ENCODE assay signal across 23 cellular contexts in genomic region chr6:34343823-34344222, GRCh38. TPM values are rescaled to one million over a fixed set of nuclear protein-coding genes. Genes with fewer than 3 reads are reported as not detected.
DNase-seq lines count a peak whose midpoint lies in the region; ATAC-seq and TF ChIP-seq lines count a peak whose summit lies in the region.
"Had no signal": no experiment of that assay in that cellular context is flagged by ENCODE, and none has a peak within 500 bp of the region (broad histone marks: within the 10 kb centered on the region; RNA-seq: fewer than 3 reads in every experiment).

No MANE protein-coding gene starts in this region.

- no peak for TF ChIP-seq CTCF in HEK293 (tag by site-specific recombination; IDR thresholded peaks at IDR 0.05)

- H3K4me1 ChIP-seq in HEK293 (ENCODE audit: control insufficient read depth, insufficient read depth, low read length) = 0 out of 2 replicates have a peak, but pooled peaks cover 2% of the 10 kb centered on the region

- ATAC-seq in activated CD4-positive, CD25-positive, alpha-beta regulatory T cell treated with anti-CD3 and anti-CD28 coated beads, Interleukin-2, amount 50 U/mL, for 24 hours = peak; percentile 28 to 51
- ATAC-seq: GM23338, Panc1 had no signal

- H3K9me3 ChIP-seq in HEK293 (ENCODE audit: control insufficient read depth, insufficient read depth, low read depth, low read length) = no peaks in the 10 kb centered on the region
- H3K9me3 ChIP-seq: HAP-1 had no signal

- no peak for DNase-seq in activated CD4-positive, CD25-positive, alpha-beta regulatory T cell treated with anti-CD3 and anti-CD28 coated beads, Interleukin-2, amount 50 U/mL, for 72 hours
- DNase-seq in dermis blood vessel endothelial cell (peak; percentile 14), pulmonary artery endothelial cell (ENCODE audit: low read depth, low spot score) (peak; percentile 7), NCI-H1105 treated with DMSO at 0.1 percent for 48 hours (lab: John Stamatoyannopoulos, UW) (no peak), C1 segment of cervical spinal cord (lab: John Stamatoyannopoulos, UW) (no peak), SHP77 (lab: John Stamatoyannopoulos, UW) (no peak)
- DNase-seq: ACHN, AML-193, DMS53, GDM1, Karpas-422, NCI-H1694, NCI-H2081, NCI-H2171 treated with DMSO at 0.1 percent for 48 hours, NCI-H524 treated with DMSO at 0.1 percent for 48 hours, NCI-H82 had no signal

- POLR2A ChIA-PET in HEK293 (lab: Yijun Ruan, JAX) = interaction anchor here (0.7 kb wide), 1 partner anchor 1367 kb away, joined by 4 read pairs; no protein-coding TSS in a partner anchor

- no peaks in the 10 kb centered on the region for H3K36me3 ChIP-seq in HEK293 (ENCODE audit: control insufficient read depth in 2 of 2, insufficient read depth in 1 of 2, low read length in 2 of 2)

- H3K4me3 ChIP-seq in HEK293 (ENCODE audit: low read depth, low read length) = no peak overlapping the region
- H3K4me3 ChIP-seq: GM23338, HAP-1 had no signal

- no peak overlapping the region for H3K27ac ChIP-seq in HEK293 (ENCODE audit: extremely low read depth, low read depth, low read length)
- H3K27ac ChIP-seq: 22Rv1, C4-2B had no signal

- CTCF ChIA-PET in HEK293 (lab: Yijun Ruan, JAX) = interaction anchor here (1.5 to 1.6 kb wide), 2 partner anchors 31 to 95 kb away, joined by 7 to 9 read pairs; partner anchors contain the start of gene SMIM29

TF ChIP-seq in HEK293, 187 proteins besides CTCF, POLR2A, EP300 and RAD21:
- TF ChIP-seq ZNF24 (tag by site-specific recombination; IDR thresholded peaks at IDR 0.05) = no peak
- peak; percentile 83 for TF ChIP-seq ZNF664 (tag by site-specific recombination; IDR thresholded peaks at IDR 0.05)

RNA-seq across cellular contexts. Expression of gene NUDT3, which starts 48.6 kb away (rescaled TPM):
- total RNA-seq in dermis blood vessel endothelial cell = 24.3 and 33.9 TPM in 2 replicates
- total RNA-seq in pulmonary artery endothelial cell = 20.4 and 37.1 TPM in 2 replicates

Comparison
In these comparisons a context has a peak if more than half of its experiments do, and no peak if none do; other contexts are left out.
1. DNase-seq: peak in dermis blood vessel endothelial cell (single experiment) and pulmonary artery endothelial cell (single experiment); none in activated CD4-positive, CD25-positive, alpha-beta regulatory T cell treated with anti-CD3 and anti-CD28 coated beads, Interleukin-2, amount 50 U/mL, for 72 hours (single experiment), NCI-H1105 treated with DMSO at 0.1 percent for 48 hours (single experiment), C1 segment of cervical spinal cord (0 of 14) and SHP77 (0 of 2).